In the genomic region with DNA sequence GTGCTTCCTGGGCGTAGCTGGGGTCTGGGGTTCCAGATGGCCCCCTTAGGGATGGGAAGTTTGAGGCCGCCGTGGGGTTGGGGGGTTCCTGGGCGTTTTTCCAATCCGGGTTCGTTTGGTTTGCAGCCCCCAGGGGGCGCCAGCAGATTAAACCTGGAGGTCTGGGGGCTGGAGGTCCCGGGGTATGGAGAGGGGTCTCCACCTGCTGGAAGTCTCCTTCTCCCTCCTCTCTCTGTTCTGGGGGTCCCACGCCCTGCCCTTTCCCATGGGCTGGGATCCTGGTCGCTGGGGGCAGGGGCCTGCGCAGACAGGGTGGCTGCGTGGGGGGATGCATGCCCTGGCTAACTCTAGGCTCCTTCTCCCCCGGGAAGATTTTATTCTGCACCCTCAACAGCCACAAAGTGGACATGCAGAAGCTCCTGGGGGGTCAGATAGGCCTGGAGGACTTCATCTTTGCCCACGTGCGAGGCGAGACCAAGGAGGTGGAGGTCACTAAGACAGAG, we compare ENCODE assay signal across 9 cellular contexts. TPM values are rescaled to one million over a fixed set of nuclear protein-coding genes. Genes with fewer than 3 reads are reported as not detected.
DNase-seq lines count a peak whose midpoint lies in the region; ATAC-seq and TF ChIP-seq lines count a peak whose summit lies in the region.
"Had no signal": no experiment of that assay in that cellular context is flagged by ENCODE, and none has a peak within 500 bp of the region (broad histone marks: within the 10 kb centered on the region; RNA-seq: fewer than 3 reads in every experiment).

No MANE protein-coding gene starts in this region.

- H3K79me2 ChIP-seq in ACC112 (ENCODE audit: control insufficient read depth, insufficient read depth, low read length, unreplicated experiment) (no peaks in the 10 kb centered on the region), HCT116 (ENCODE audit: insufficient read depth, low read length) (no peaks in the 10 kb centered on the region)

- peak; percentile 73 for TF ChIP-seq RAD21 in HCT116 (IDR thresholded peaks at IDR 0.05; ENCODE audit: low read depth)

- H2AFZ ChIP-seq in ACC112 (ENCODE audit: low read length, unreplicated experiment) (no peak overlapping the region), HCT116 (ENCODE audit: low read depth, low read length, poor library complexity, severe bottlenecking) (no peak overlapping the region)

- TF ChIP-seq CTCF in HCT116 (IDR thresholded peaks at IDR 0.05 in 2 of 3, conservative IDR thresholded peaks at IDR 0.05 in 1 of 3; ENCODE audit: borderline replicate concordance in 1 of 3, insufficient read depth in 1 of 3, low read depth in 2 of 3, low read length in 2 of 3) (peak; percentile 54 to 66 (median 65); a peak in 5 of 6 replicates), tibial nerve (IDR thresholded peaks at IDR 0.05) (peak; percentile 34 to 66 (median 49)), thyroid gland (IDR thresholded peaks at IDR 0.05) (peak in 3 of 6 experiments; percentile 6 to 43 (median 13)), omental fat pad (IDR thresholded peaks at IDR 0.05) (peak in 1 of 3 donors; percentile 9)

- no TSS peak for BruUV-seq in HCT116 (replicated peaks; lab: Mats Ljungman, UMichigan)

- ATAC-seq in HCT116 (peak; percentile 44), omental fat pad (ENCODE audit: low FRiP score) (no peak)
- no peak for ATAC-seq in stimulated activated memory B cell treated with anti-CD40 and anti-IgM and Interleukin-4, amounts not matched to agents 10 μg/mL and 1 μg/mL and 100 μg/mL, for 72 hours
- ATAC-seq: effector memory CD8-positive, alpha-beta T cell had no signal

- H3K36me3 Mint-ChIP-seq in activated T-cell treated with anti-CD3 and anti-CD28 coated beads, Interleukin-2, amount 50 U/mL, for 24 hours (ENCODE audit: low read depth) = no peaks in the 10 kb centered on the region
- H3K36me3 Mint-ChIP-seq in stimulated activated memory B cell treated with anti-CD40 and anti-IgM and Interleukin-4, amounts not matched to agents 10 μg/mL and 1 μg/mL and 100 μg/mL, for 72 hours = no peaks in the 10 kb centered on the region

- H3K4me3 ChIP-seq in ACC112 (ENCODE audit: low read depth, low read length) = peak overlapping the region; percentile 37; the same call in 1 of the 2 replicates
- no peak overlapping the region for H3K4me3 ChIP-seq in HCT116 (replicated peaks in 1 of 2; ENCODE audit: low read depth in 1 of 2, low read length in 2 of 2)
- H3K4me3 ChIP-seq in iPS-20b (ENCODE audit: low read length) = peak overlapping the region; percentile 55; the same call in 1 of the 2 replicates
- peak overlapping the region; percentile 19 to 49 (median 32) for H3K4me3 ChIP-seq in tibial nerve
- H3K4me3 ChIP-seq in thyroid gland (replicated peaks in 1 of 3) = peak overlapping the region in 1 of 3 donors; percentile 28

- TF ChIP-seq EP300 in tibial nerve (IDR thresholded peaks at IDR 0.05) = no peak

- H3K4me1 Mint-ChIP-seq in activated T-cell treated with anti-CD3 and anti-CD28 coated beads, Interleukin-2, amount 50 U/mL, for 24 hours (ENCODE audit: low read depth) = no peaks in the 10 kb centered on the region
- no peaks in the 10 kb centered on the region for H3K4me1 Mint-ChIP-seq in stimulated activated memory B cell treated with anti-CD40 and anti-IgM and Interleukin-4, amounts not matched to agents 10 μg/mL and 1 μg/mL and 100 μg/mL, for 72 hours

- no peaks in the 10 kb centered on the region for H3K9me3 Mint-ChIP-seq in activated T-cell treated with anti-CD3 and anti-CD28 coated beads, Interleukin-2, amount 50 U/mL, for 24 hours
- no peaks in the 10 kb centered on the region for H3K9me3 Mint-ChIP-seq in stimulated activated memory B cell treated with anti-CD40 and anti-IgM and Interleukin-4, amounts not matched to agents 10 μg/mL and 1 μg/mL and 100 μg/mL, for 72 hours
- H3K9me3 Mint-ChIP-seq: effector memory CD8-positive, alpha-beta T cell had no signal

- no peak overlapping the region for H3K9ac ChIP-seq in HCT116 (ENCODE audit: low read length)
- H3K9ac ChIP-seq in iPS-20b (ENCODE audit: low read depth, low read length) = no peak overlapping the region

- H3K27me3 ChIP-seq in ACC112 (ENCODE audit: insufficient read depth, low read length) (peaks cover 10% of the 10 kb centered on the region; the same call in 1 of the 2 replicates), HCT116 (ENCODE audit: insufficient read depth, low read length) (no peaks in the 10 kb centered on the region), iPS-20b (ENCODE audit: insufficient read depth, low read length) (peaks cover 44% of the 10 kb centered on the region), tibial nerve (peaks cover 0 to 23% of the 10 kb centered on the region in 2 donors), thyroid gland (peaks cover 7% of the 10 kb centered on the region)

- H3K4me2 ChIP-seq in HCT116 (ENCODE audit: low read length) = no peak overlapping the region

- no peak for DNase-seq in HCT116 (ENCODE audit: low read depth, low spot score)
- peak; percentile 63 for DNase-seq in activated T-cell treated with anti-CD3 and anti-CD28 coated beads, Interleukin-2, amount 50 U/mL, for 24 hours
- DNase-seq in tibial nerve (ENCODE audit: low spot score in 2 of 2) = no peak
- no peak for DNase-seq in thyroid gland
- no peak for DNase-seq in omental fat pad (ENCODE audit: low spot score)

- H3K9me3 ChIP-seq in HCT116 (ENCODE audit: control insufficient read depth in 1 of 2, insufficient read depth in 1 of 2, low read depth in 1 of 2, low read length in 2 of 2) (no peaks in the 10 kb centered on the region), iPS-20b (ENCODE audit: insufficient read depth, low read depth, low read length) (peaks cover 10% of the 10 kb centered on the region; the same call in 1 of the 2 replicates), tibial nerve (no peaks in the 10 kb centered on the region), thyroid gland (no peaks in the 10 kb centered on the region)

- H3K27ac ChIP-seq in ACC112 (ENCODE audit: low read depth, low read length) = no peak overlapping the region
- no peak overlapping the region for H3K27ac ChIP-seq in HCT116 (ENCODE audit: low read depth, low read length)
- H3K27ac ChIP-seq in iPS-20b (ENCODE audit: low read length) = no peak overlapping the region
- H3K27ac ChIP-seq in tibial nerve = peak overlapping the region in 1 of 4 donors; percentile 3
- no peak overlapping the region for H3K27ac ChIP-seq in thyroid gland

- WGBS in tibial nerve, 2 donors = 35 to 54% methylated on average over 9 to 10 of the region's 16 CpGs
- WGBS in thyroid gland, 2 donors = 27 to 33% methylated on average over 6 to 12 of the region's 16 CpGs

- H3K36me3 ChIP-seq in ACC112 (ENCODE audit: insufficient read depth, low read length) (no peaks in the 10 kb centered on the region), HCT116 (ENCODE audit: control insufficient read depth in 1 of 2, insufficient read depth in 2 of 2, low read length in 2 of 2) (no peaks in the 10 kb centered on the region), iPS-20b (ENCODE audit: insufficient read depth, low read depth, low read length) (no peaks in the 10 kb centered on the region), tibial nerve (no peaks in the 10 kb centered on the region), thyroid gland (no peaks in the 10 kb centered on the region)

- H3K4me3 Mint-ChIP-seq in activated T-cell treated with anti-CD3 and anti-CD28 coated beads, Interleukin-2, amount 50 U/mL, for 24 hours = peak overlapping the region; percentile 38
- no peak overlapping the region for H3K4me3 Mint-ChIP-seq in stimulated activated memory B cell treated with anti-CD40 and anti-IgM and Interleukin-4, amounts not matched to agents 10 μg/mL and 1 μg/mL and 100 μg/mL, for 72 hours

- H4K20me1 ChIP-seq in HCT116 (ENCODE audit: insufficient read depth) = no peaks in the 10 kb centered on the region

- no peaks in the 10 kb centered on the region for H3K27me3 Mint-ChIP-seq in activated T-cell treated with anti-CD3 and anti-CD28 coated beads, Interleukin-2, amount 50 U/mL, for 24 hours
- peaks cover 9% of the 10 kb centered on the region for H3K27me3 Mint-ChIP-seq in stimulated activated memory B cell treated with anti-CD40 and anti-IgM and Interleukin-4, amounts not matched to agents 10 μg/mL and 1 μg/mL and 100 μg/mL, for 72 hours
- H3K27me3 Mint-ChIP-seq: effector memory CD8-positive, alpha-beta T cell had no signal

- no peaks in the 10 kb centered on the region for H3K9me2 ChIP-seq in HCT116 (ENCODE audit: insufficient read depth)

- CTCF ChIA-PET in HCT116 (lab: Charles Lee) = no interaction called here

- RAD21 ChIA-PET in HCT116 (lab: Charles Lee; ENCODE audit: low non-redundant PET in 1 of 2, low total read pairs in 2 of 2, uncharacterized antibody in 2 of 2, unreplicated experiment in 2 of 2) = no interaction called here

- no peaks in the 10 kb centered on the region for H3K4me1 ChIP-seq in ACC112 (ENCODE audit: control insufficient read depth, insufficient read depth, low read length, unreplicated experiment)
- H3K4me1 ChIP-seq in HCT116 (ENCODE audit: control insufficient read depth in 1 of 2, insufficient read depth in 2 of 2, low read length in 2 of 2) = peaks cover 0 to 11% of the 10 kb centered on the region in 2 experiments; a peak in 2 of 4 replicates
- no peaks in the 10 kb centered on the region for H3K4me1 ChIP-seq in iPS-20b (ENCODE audit: insufficient read depth, low read length)
- H3K4me1 ChIP-seq in tibial nerve = peaks cover 0 to 14% (median 3%) of the 10 kb centered on the region in 4 donors
- H3K4me1 ChIP-seq in thyroid gland = peaks cover 4 to 21% of the 10 kb centered on the region in 2 donors

- POLR2A ChIA-PET in HCT116 (lab: Charles Lee) = interaction anchor here (1.7 kb wide), 1 partner anchor 9 kb away, joined by 6 read pairs; no protein-coding TSS in a partner anchor

- intact Hi-C loops in HCT116 (cut with micrococcal nuclease) (loop anchor here (1.0 kb wide), 1 partner anchor 32 kb away; no protein-coding TSS in a partner anchor), thyroid gland (cut with DNase I) (no loop called here)

- H3K27ac Mint-ChIP-seq in activated T-cell treated with anti-CD3 and anti-CD28 coated beads, Interleukin-2, amount 50 U/mL, for 24 hours = no peak overlapping the region
- H3K27ac Mint-ChIP-seq in stimulated activated memory B cell treated with anti-CD40 and anti-IgM and Interleukin-4, amounts not matched to agents 10 μg/mL and 1 μg/mL and 100 μg/mL, for 72 hours = no peak overlapping the region
- H3K27ac Mint-ChIP-seq: effector memory CD8-positive, alpha-beta T cell had no signal

- TF ChIP-seq POLR2A in HCT116 (IDR thresholded peaks at IDR 0.05; ENCODE audit: borderline replicate concordance, extremely low read depth, insufficient read depth, insufficient read length) = no peak
- TF ChIP-seq POLR2A in tibial nerve (IDR thresholded peaks at IDR 0.05) = no peak
- no peak for TF ChIP-seq POLR2A in thyroid gland (IDR thresholded peaks at IDR 0.05)

RNA-seq across cellular contexts. Expression of gene GIPC3, which starts 0.9 kb away (rescaled TPM):
- total RNA-seq in HCT116 (2021; ENCODE audit: unreplicated experiment) = not detected
- polyA plus RNA-seq in HCT116 (2012) = not detected in 2 replicates
- total RNA-seq in tibial nerve = 1 to 10 TPM in 2 of 4 donors, under 1 TPM in 2; 0.21 to 2.4 (median 1.1) TPM
- 1 to 10 TPM in 2 of 4 donors, under 1 TPM in 2; 0.78 to 2.2 (median 0.97) TPM for total RNA-seq in thyroid gland
- 1 to 10 TPM in 2 of 4 donors, under 1 TPM in 2; 0.56 to 3.0 (median 1.0) TPM for total RNA-seq in omental fat pad

RNA-seq across cellular contexts. Expression of gene HMG20B, which starts 13.4 kb away (rescaled TPM):
- total RNA-seq in HCT116 (2021; ENCODE audit: unreplicated experiment) = 186 TPM
- 158 and 174 TPM in 2 replicates for polyA plus RNA-seq in HCT116 (2012)
- 100 to 1,000 TPM in 3 of 4 donors, 10 to 100 TPM in 1; 94.0 to 181 (median 153) TPM for total RNA-seq in tibial nerve
- 100 to 1,000 TPM in 2 of 4 donors, 10 to 100 TPM in 2; 93.3 to 160 (median 105) TPM for total RNA-seq in thyroid gland
- total RNA-seq in omental fat pad = 10 to 100 TPM; 60.4 to 95.8 (median 66.5) TPM

RNA-seq across cellular contexts. Expression of gene TBXA2R, which starts 20.5 kb away (rescaled TPM):
- total RNA-seq in HCT116 (2021; ENCODE audit: unreplicated experiment) = 2.3 TPM
- 1.6 and 1.8 TPM in 2 replicates for polyA plus RNA-seq in HCT116 (2012)
- total RNA-seq in tibial nerve = 10 to 100 TPM in 1 of 4 donors, 1 to 10 TPM in 3; 4.4 to 11.4 (median 7.2) TPM
- total RNA-seq in thyroid gland = 1 to 10 TPM in 3 of 4 donors, under 1 TPM in 1; 0.40 to 2.1 (median 1.3) TPM
- total RNA-seq in omental fat pad = 1 to 10 TPM in 2 of 4 donors, under 1 TPM in 2; 0.65 to 1.8 (median 1.1) TPM

RNA-seq across cellular contexts. Expression of gene MFSD12, which starts 28.8 kb away (rescaled TPM):
- total RNA-seq in HCT116 (2021; ENCODE audit: unreplicated experiment) = 131 TPM
- polyA plus RNA-seq in HCT116 (2012) = 125 and 134 TPM in 2 replicates
- 100 to 1,000 TPM in 1 of 4 donors, 10 to 100 TPM in 3; 45.7 to 108 (median 62.8) TPM for total RNA-seq in tibial nerve
- total RNA-seq in thyroid gland = 10 to 100 TPM; 36.4 to 90.9 (median 66.7) TPM
- 100 to 1,000 TPM in 1 of 4 donors, 10 to 100 TPM in 3; 27.7 to 127 (median 53.3) TPM for total RNA-seq in omental fat pad

RNA-seq across cellular contexts. Expression of gene CACTIN, which starts 40.4 kb away (rescaled TPM):
- total RNA-seq in HCT116 (2021; ENCODE audit: unreplicated experiment) (33.2 TPM), tibial nerve (10 to 100 TPM; 22.9 to 59.1 (median 42.7) TPM), thyroid gland (10 to 100 TPM; 18.8 to 30.6 (median 24.5) TPM), omental fat pad (10 to 100 TPM; 14.4 to 31.1 (median 22.5) TPM)
- polyA plus RNA-seq in HCT116 (2012) = 24.2 and 25.3 TPM in 2 replicates

Comparison
In these comparisons a context has a peak if more than half of its experiments do, and no peak if none do; other contexts are left out.
1. H3K4me3 ChIP-seq: peak in ACC112 (single experiment), iPS-20b (single experiment) and tibial nerve (4 of 4); none in HCT116 (0 of 2).